Comparison of ENCODE assay signal across 4 cellular contexts in genomic region chr3:194368918-194369317, GRCh38.
TF ChIP-seq lines count a peak whose summit lies in the region.

No MANE protein-coding gene starts in this region.

TF ChIP-seq in SK-N-SH treated with all-trans-retinoic acid at 6 μM for 48 hours, 23 proteins besides CTCF, POLR2A, EP300 and RAD21 (continues in another document):
- TF ChIP-seq ARNTL (CRISPR knock-in tag; IDR thresholded peaks at IDR 0.05; ENCODE audit: borderline replicate concordance, low read depth) (no peak), RARB (CRISPR knock-in tag; IDR thresholded peaks at IDR 0.05) (no peak), CREB5 (CRISPR knock-in tag; IDR thresholded peaks at IDR 0.05; ENCODE audit: low read depth) (no peak), ESRRG (CRISPR knock-in tag; IDR thresholded peaks at IDR 0.05) (no peak), OSR1 (CRISPR knock-in tag; IDR thresholded peaks at IDR 0.05) (no peak), ZC3H10 (CRISPR knock-in tag; IDR thresholded peaks at IDR 0.05) (no peak), ISL1 (CRISPR knock-in tag; IDR thresholded peaks at IDR 0.05) (no peak), PPARA (CRISPR knock-in tag; IDR thresholded peaks at IDR 0.05; ENCODE audit: borderline replicate concordance) (no peak), CSDC2 (CRISPR knock-in tag; IDR thresholded peaks at IDR 0.05) (no peak), SNAI2 (CRISPR knock-in tag; IDR thresholded peaks at IDR 0.05) (no peak), GLIS3 (CRISPR knock-in tag; IDR thresholded peaks at IDR 0.05) (no peak), ZNF8 (CRISPR knock-in tag; IDR thresholded peaks at IDR 0.05) (no peak), ZNF70 (CRISPR knock-in tag; IDR thresholded peaks at IDR 0.05) (no peak), ZNF565 (CRISPR knock-in tag; conservative IDR thresholded peaks at IDR 0.05; ENCODE audit: low read depth) (no peak), ZFP3 (CRISPR knock-in tag; IDR thresholded peaks at IDR 0.05) (no peak)
- TF ChIP-seq, protein P1, sequence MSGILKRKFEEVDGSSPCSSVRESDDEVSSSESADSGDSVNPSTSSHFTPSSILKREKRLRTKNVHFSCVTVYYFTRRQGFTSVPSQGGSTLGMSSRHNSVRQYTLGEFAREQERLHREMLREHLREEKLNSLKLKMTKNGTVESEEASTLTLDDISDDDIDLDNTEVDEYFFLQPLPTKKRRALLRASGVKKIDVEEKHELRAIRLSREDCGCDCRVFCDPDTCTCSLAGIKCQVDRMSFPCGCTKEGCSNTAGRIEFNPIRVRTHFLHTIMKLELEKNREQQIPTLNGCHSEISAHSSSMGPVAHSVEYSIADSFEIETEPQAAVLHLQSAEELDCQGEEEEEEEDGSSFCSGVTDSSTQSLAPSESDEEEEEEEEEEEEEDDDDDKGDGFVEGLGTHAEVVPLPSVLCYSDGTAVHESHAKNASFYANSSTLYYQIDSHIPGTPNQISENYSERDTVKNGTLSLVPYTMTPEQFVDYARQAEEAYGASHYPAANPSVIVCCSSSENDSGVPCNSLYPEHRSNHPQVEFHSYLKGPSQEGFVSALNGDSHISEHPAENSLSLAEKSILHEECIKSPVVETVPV (CRISPR knock-in tag; IDR thresholded peaks at IDR 0.05): no peak

TF ChIP-seq in SK-N-SH, 30 proteins besides CTCF, POLR2A, EP300 and RAD21:
- TF ChIP-seq MAX (IDR thresholded peaks at IDR 0.05; ENCODE audit: low read depth) (no peak), EZH2phosphoT487 (IDR thresholded peaks at IDR 0.05; ENCODE audit: borderline replicate concordance, low read depth) (no peak), FOXM1 (IDR thresholded peaks at IDR 0.05; ENCODE audit: low read depth) (no peak), TAF1 (IDR thresholded peaks at IDR 0.05; ENCODE audit: borderline replicate concordance, low read depth, low read length) (no peak), GABPA (IDR thresholded peaks at IDR 0.05; ENCODE audit: low read depth) (no peak), YY1 (IDR thresholded peaks at IDR 0.05; ENCODE audit: low read depth) (no peak)
- TF ChIP-seq, protein P2, sequence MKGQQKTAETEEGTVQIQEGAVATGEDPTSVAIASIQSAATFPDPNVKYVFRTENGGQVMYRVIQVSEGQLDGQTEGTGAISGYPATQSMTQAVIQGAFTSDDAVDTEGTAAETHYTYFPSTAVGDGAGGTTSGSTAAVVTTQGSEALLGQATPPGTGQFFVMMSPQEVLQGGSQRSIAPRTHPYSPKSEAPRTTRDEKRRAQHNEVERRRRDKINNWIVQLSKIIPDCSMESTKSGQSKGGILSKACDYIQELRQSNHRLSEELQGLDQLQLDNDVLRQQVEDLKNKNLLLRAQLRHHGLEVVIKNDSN (IDR thresholded peaks at IDR 0.05; ENCODE audit: borderline replicate concordance, low read depth): no peak

TF ChIP-seq in IMR-90, 13 proteins besides CTCF, POLR2A, EP300 and RAD21:
- TF ChIP-seq, protein P3, sequence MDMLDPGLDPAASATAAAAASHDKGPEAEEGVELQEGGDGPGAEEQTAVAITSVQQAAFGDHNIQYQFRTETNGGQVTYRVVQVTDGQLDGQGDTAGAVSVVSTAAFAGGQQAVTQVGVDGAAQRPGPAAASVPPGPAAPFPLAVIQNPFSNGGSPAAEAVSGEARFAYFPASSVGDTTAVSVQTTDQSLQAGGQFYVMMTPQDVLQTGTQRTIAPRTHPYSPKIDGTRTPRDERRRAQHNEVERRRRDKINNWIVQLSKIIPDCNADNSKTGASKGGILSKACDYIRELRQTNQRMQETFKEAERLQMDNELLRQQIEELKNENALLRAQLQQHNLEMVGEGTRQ (IDR thresholded peaks at IDR 0.05; ENCODE audit: low read depth, low read length): no peak
- TF ChIP-seq CHD1 (IDR thresholded peaks at IDR 0.05; ENCODE audit: low read depth, low read length) (no peak), RFX5 (IDR thresholded peaks at IDR 0.05; ENCODE audit: low read depth, low read length) (no peak), RCOR1 (IDR thresholded peaks at IDR 0.05; ENCODE audit: insufficient replicate concordance, low read length) (no peak), NFE2L2 (IDR thresholded peaks at IDR 0.05; ENCODE audit: low read depth, low read length) (no peak), CEBPB (IDR thresholded peaks at IDR 0.05; ENCODE audit: low read depth, low read length) (no peak)

TF ChIP-seq in GM12891, 5 proteins besides CTCF, POLR2A, EP300 and RAD21:
- TF ChIP-seq POLR2AphosphoS5 (IDR thresholded peaks at IDR 0.05; ENCODE audit: low read depth, low read length): no peak
- no peak for TF ChIP-seq PAX5 (IDR thresholded peaks at IDR 0.05; ENCODE audit: insufficient read depth, low read length, severe bottlenecking)
- no peak for TF ChIP-seq SPI1 (IDR thresholded peaks at IDR 0.05; ENCODE audit: low read depth, low read length)
- TF ChIP-seq POU2F2 (IDR thresholded peaks at IDR 0.05; ENCODE audit: low read depth, low read length): no peak
- no peak for TF ChIP-seq TAF1 (IDR thresholded peaks at IDR 0.05; ENCODE audit: low read depth, low read length)
